11 cellular contexts compared by ENCODE assay signal in the genomic region with DNA sequence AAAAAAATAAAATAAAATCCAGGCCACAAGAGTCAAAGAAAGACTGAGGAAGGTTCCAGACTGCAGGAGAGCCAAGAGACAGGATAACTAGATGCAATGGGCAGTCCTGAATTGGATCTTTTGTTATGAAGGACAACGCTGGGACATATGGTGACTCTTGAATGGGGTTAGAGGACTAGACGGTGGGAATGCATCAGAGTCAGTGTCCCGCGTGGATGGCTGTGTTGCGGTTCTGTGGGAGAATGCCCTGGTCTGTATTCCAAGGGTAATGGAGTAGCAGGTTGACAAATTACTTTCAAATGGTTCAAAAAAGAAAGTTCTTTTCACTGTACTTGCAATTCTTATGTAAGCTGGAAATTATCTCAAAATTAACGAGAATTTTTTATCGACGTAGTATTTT. TPM values are rescaled to one million over a fixed set of nuclear protein-coding genes. Genes with fewer than 3 reads are reported as not detected.
DNase-seq lines count a peak whose midpoint lies in the region; ATAC-seq and TF ChIP-seq lines count a peak whose summit lies in the region.
"Had no signal": no experiment of that assay in that cellular context is flagged by ENCODE, and none has a peak within 500 bp of the region (broad histone marks: within the 10 kb centered on the region; RNA-seq: fewer than 3 reads in every experiment).

No MANE protein-coding gene starts in this region.

- H3K9ac ChIP-seq in BLaER1 treated with 17β-estradiol and CSF1 and Interleukin-3, amounts not matched to agents 10 nM and 100 nM: peak overlapping the region in 1 of 11 experiments; percentile 72; a peak in 2 of 22 replicates
- no peak overlapping the region for H3K9ac ChIP-seq in PC-3 (ENCODE audit: low read length)

- peak overlapping the region in 10 of 11 experiments; percentile 5 to 91 (median 84); a peak in 14 of 22 replicates for H3K27ac ChIP-seq in BLaER1 treated with 17β-estradiol and CSF1 and Interleukin-3, amounts not matched to agents 10 nM and 100 nM
- H3K27ac ChIP-seq in PC-3 (ENCODE audit: low read length) (peak overlapping the region; percentile 92), WERI-Rb-1 (no peak overlapping the region)

- H4K20me1 ChIP-seq in BLaER1 treated with 17β-estradiol and CSF1 and Interleukin-3, amounts not matched to agents 10 nM and 100 nM: peaks cover 0 to 5% (median 0%) of the 10 kb centered on the region in 11 experiments; a peak in 4 of 22 replicates
- H4K20me1 ChIP-seq in PC-3 (ENCODE audit: low read length): no peaks in the 10 kb centered on the region

- H3K4me1 Mint-ChIP-seq in chondrocyte (ENCODE audit: low read depth): peaks cover 92% of the 10 kb centered on the region
- H3K4me1 Mint-ChIP-seq in osteocyte (ENCODE audit: unreplicated experiment): peaks cover 92% of the 10 kb centered on the region

- H3K27me3 Mint-ChIP-seq in chondrocyte (ENCODE audit: low read depth) (no peaks in the 10 kb centered on the region), osteocyte (ENCODE audit: unreplicated experiment) (no peaks in the 10 kb centered on the region)
- H3K27me3 Mint-ChIP-seq: memory B cell had no signal

- no peaks in the 10 kb centered on the region for H3K9me3 Mint-ChIP-seq in chondrocyte (ENCODE audit: low read depth)
- no peaks in the 10 kb centered on the region for H3K9me3 Mint-ChIP-seq in osteocyte (ENCODE audit: unreplicated experiment)
- H3K9me3 Mint-ChIP-seq: memory B cell had no signal

- peaks cover 33 to 71% (median 60%) of the 10 kb centered on the region in 10 experiments for H3K4me1 ChIP-seq in BLaER1 treated with 17β-estradiol and CSF1 and Interleukin-3, amounts not matched to agents 10 nM and 100 nM
- peaks cover 47% of the 10 kb centered on the region for H3K4me1 ChIP-seq in PC-3 (ENCODE audit: insufficient read depth, low read length)

- H3K27me3 ChIP-seq in BLaER1 treated with 17β-estradiol and CSF1 and Interleukin-3, amounts not matched to agents 10 nM and 100 nM: no peaks in the 10 kb centered on the region
- H3K27me3 ChIP-seq in PC-3 (ENCODE audit: low read length) (no peaks in the 10 kb centered on the region), WERI-Rb-1 (ENCODE audit: insufficient read depth, low read depth, severe bottlenecking) (no peaks in the 10 kb centered on the region)
- H3K27me3 ChIP-seq: MG63 had no signal

- ATAC-seq in PC-3: no peak

- intact Hi-C loops in PC-3 (cut with micrococcal nuclease): loop anchor here (5.0 kb wide), 1 partner anchor 255 kb away; a partner anchor contains a TSS

- peaks cover 49% of the 10 kb centered on the region for H3K79me2 ChIP-seq in PC-3 (ENCODE audit: low read length)

- H3K4me2 ChIP-seq in BLaER1 treated with 17β-estradiol and CSF1 and Interleukin-3, amounts not matched to agents 10 nM and 100 nM: peak overlapping the region in 7 of 11 experiments; percentile 77 to 90 (median 85); a peak in 14 of 22 replicates
- 0 out of 2 replicates have a peak overlapping the region, but pooled peaks have one; percentile 60 for H3K4me2 ChIP-seq in PC-3 (ENCODE audit: low read length)

- peaks cover 21 to 64% (median 40%) of the 10 kb centered on the region in 11 experiments; a peak in 21 of 22 replicates for H3K36me3 ChIP-seq in BLaER1 treated with 17β-estradiol and CSF1 and Interleukin-3, amounts not matched to agents 10 nM and 100 nM
- H3K36me3 ChIP-seq in PC-3 (ENCODE audit: low read depth, low read length) (peaks cover 29% of the 10 kb centered on the region), WERI-Rb-1 (peaks cover 55% of the 10 kb centered on the region)

- no peak overlapping the region for H3K4me3 ChIP-seq in BLaER1 treated with 17β-estradiol and CSF1 and Interleukin-3, amounts not matched to agents 10 nM and 100 nM
- H3K4me3 ChIP-seq in PC-3 (ENCODE audit: low read length): no peak overlapping the region
- no peak overlapping the region for H3K4me3 ChIP-seq in WERI-Rb-1 (ENCODE audit: low read depth, low read length)
- H3K4me3 ChIP-seq: MG63 had no signal

- TF ChIP-seq CTCF in PC-3 (conservative IDR thresholded peaks at IDR 0.05; ENCODE audit: low read depth, low read length) (no peak), chondrocyte (IDR thresholded peaks at IDR 0.05) (no peak), osteocyte (IDR thresholded peaks at IDR 0.05) (no peak), WERI-Rb-1 (IDR thresholded peaks at IDR 0.05; ENCODE audit: low read depth, low read length) (no peak)

- H3K9me2 ChIP-seq in PC-3 (replicated peaks; ENCODE audit: low read length): no peaks in the 10 kb centered on the region

- H3K36me3 Mint-ChIP-seq in chondrocyte (ENCODE audit: low read depth) (peaks cover 26% of the 10 kb centered on the region), osteocyte (ENCODE audit: unreplicated experiment) (peaks cover 22% of the 10 kb centered on the region)

- BruUV-seq in PC-3 (replicated peaks; lab: Mats Ljungman, UMichigan): no TSS peak

- H3K4me3 Mint-ChIP-seq in chondrocyte (ENCODE audit: unreplicated experiment) (no peak overlapping the region), osteocyte (ENCODE audit: unreplicated experiment) (no peak overlapping the region)
- H3K4me3 Mint-ChIP-seq: memory B cell had no signal

- H3F3A ChIP-seq in PC-3 (ENCODE audit: low read length, unreplicated experiment): peaks cover 4% of the 10 kb centered on the region

- POLR2A ChIA-PET in PC-3 (lab: Charles Lee; ENCODE audit: unreplicated experiment): no interaction called here

- no peaks in the 10 kb centered on the region for H3K9me3 ChIP-seq in BLaER1 treated with 17β-estradiol and CSF1 and Interleukin-3, amounts not matched to agents 10 nM and 100 nM (replicated peaks in 1 of 11)
- H3K9me3 ChIP-seq in PC-3 (ENCODE audit: low read length): no peaks in the 10 kb centered on the region
- H3K9me3 ChIP-seq in WERI-Rb-1 (ENCODE audit: severe bottlenecking): no peaks in the 10 kb centered on the region
- H3K9me3 ChIP-seq: MG63 had no signal

- no peak overlapping the region for H2AFZ ChIP-seq in PC-3 (ENCODE audit: low read length)

- DNase-seq in PC-3 (no peak), chondrocyte (ENCODE audit: low spot score) (no peak), osteocyte (ENCODE audit: extremely low spot score, unreplicated experiment) (no peak), pons (ENCODE audit: low spot score) (no peak), NCI-H510A treated with DMSO at 0.1 percent for 48 hours (lab: John Stamatoyannopoulos, UW) (no peak), WERI-Rb-1 (no peak)
- no peak for DNase-seq in stimulated activated CD4-positive, alpha-beta T cell treated with anti-CD3 and anti-CD28 coated beads, Interleukin-15, amount 100 ng/mL, for 24 hours
- DNase-seq: MG63 had no signal

- peak overlapping the region; percentile 100 for H3K27ac Mint-ChIP-seq in chondrocyte (ENCODE audit: unreplicated experiment)
- peak overlapping the region; percentile 100 for H3K27ac Mint-ChIP-seq in osteocyte (ENCODE audit: unreplicated experiment)

- CTCF ChIA-PET in PC-3 (lab: Charles Lee): no interaction called here

RNA-seq across cellular contexts. Expression of a gene that starts 20.1 kb away (rescaled TPM):
- total RNA-seq in PC-3 (2014; rRNA removed) (17.2 and 24.2 TPM in 2 replicates), chondrocyte (125 to 138 TPM (median 127 TPM) in 3 replicates), osteocyte (96.9 and 109 TPM in 2 replicates)

RNA-seq across cellular contexts. Expression of a gene that starts 42.7 kb away (rescaled TPM):
- total RNA-seq in PC-3 (2014; rRNA removed) (not detected in 2 replicates), chondrocyte (not detected in 3 replicates), osteocyte (not detected in 2 replicates)
- total RNA-seq: ureter had no signal
